ENCODE assay signal across 9 cellular contexts in the genomic region with DNA sequence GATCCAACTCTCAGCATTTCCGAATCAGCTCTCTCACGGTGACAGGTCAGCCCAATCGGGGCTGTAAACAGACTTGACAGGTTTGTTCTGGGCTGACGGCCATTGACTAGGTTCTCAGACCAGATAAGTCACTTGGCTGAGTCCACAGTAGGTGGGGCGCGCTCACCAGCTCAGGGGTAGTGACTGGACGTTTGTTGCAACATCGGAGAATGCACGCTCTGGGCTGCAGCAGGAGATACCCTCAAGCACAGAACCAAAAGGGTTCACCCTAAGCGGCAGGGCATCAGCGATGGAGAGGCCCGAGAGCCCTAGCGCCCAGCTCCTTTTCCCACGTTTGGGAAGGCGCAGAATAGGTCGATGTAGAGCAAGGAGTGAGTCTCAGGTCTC. TPM values are rescaled to one million over a fixed set of nuclear protein-coding genes. Genes with fewer than 3 reads are reported as not detected.
DNase-seq lines count a peak whose midpoint lies in the region; ATAC-seq, FAIRE-seq and TF ChIP-seq lines count a peak whose summit lies in the region.
"Had no signal": no experiment of that assay in that cellular context is flagged by ENCODE, and none has a peak within 500 bp of the region (broad histone marks: within the 10 kb centered on the region; RNA-seq: fewer than 3 reads in every experiment).

No MANE protein-coding gene starts in this region.

- H3K4me1 ChIP-seq in BLaER1, result peaks cover 22% of the 10 kb centered on the region

- H3K36me3 ChIP-seq in BLaER1, result no peaks in the 10 kb centered on the region

- H3K4me3 ChIP-seq in BLaER1, result peak overlapping the region; percentile 90
- peak overlapping the region; percentile 68 for H3K4me3 ChIP-seq in fibroblast of the aortic adventitia (ENCODE audit: low read depth, low read length)

- peaks cover 29% of the 10 kb centered on the region for H4K20me1 ChIP-seq in BLaER1

- no peaks in the 10 kb centered on the region for H3K27me3 ChIP-seq in BLaER1

- peaks cover 26% of the 10 kb centered on the region for H3K4me1 Mint-ChIP-seq in activated B cell treated with CpG ODN at 0.5 μM for 24 hours
- H3K4me1 Mint-ChIP-seq in nephron, result peaks cover 8% of the 10 kb centered on the region

- H3K9ac ChIP-seq in BLaER1, result peak overlapping the region; percentile 99

- CTCF ChIA-PET in activated B cell treated with CpG ODN at 0.5 μM for 24 hours (lab: Charles Lee), result interaction anchor here (1.0 to 7.3 kb wide), 15 partner anchors 12 to 949 kb away, joined by 3 to 112 read pairs (median 6); a partner anchor contains a TSS

- H3K9me3 ChIP-seq in BLaER1, result peaks cover under 1% of the 10 kb centered on the region; the same call in 1 of the 2 replicates

- H3K9me3 Mint-ChIP-seq in activated B cell treated with CpG ODN at 0.5 μM for 24 hours (no peaks in the 10 kb centered on the region), nephron (no peaks in the 10 kb centered on the region)

- peak overlapping the region; percentile 98 for H3K27ac Mint-ChIP-seq in activated B cell treated with CpG ODN at 0.5 μM for 24 hours
- peak overlapping the region; percentile 94 to 96 (median 95) for H3K27ac Mint-ChIP-seq in nephron

- peaks cover 34% of the 10 kb centered on the region for H3K36me3 Mint-ChIP-seq in activated B cell treated with CpG ODN at 0.5 μM for 24 hours (ENCODE audit: low read depth)
- peaks cover 6% of the 10 kb centered on the region for H3K36me3 Mint-ChIP-seq in nephron (ENCODE audit: low read depth)

- intact Hi-C loops in activated B cell treated with CpG ODN at 0.5 μM for 24 hours (cut with micrococcal nuclease), result loop anchor here (2.0 to 5.0 kb wide), 4 partner anchors 453 to 1021 kb away; a partner anchor contains a TSS

- DNase-seq in GM19239 (ENCODE audit: insufficient read length, low spot score), result peak; percentile 14
- DNase-seq in activated B cell treated with CpG ODN at 0.5 μM for 24 hours, result no peak
- DNase-seq in fibroblast of the aortic adventitia (ENCODE audit: low read depth), result peak; percentile 90
- DNase-seq in NCI-H146 treated with DMSO at 0.1 percent for 48 hours (lab: John Stamatoyannopoulos, UW; ENCODE audit: unreplicated experiment), result no peak
- no peak for DNase-seq in occipital lobe (lab: John Stamatoyannopoulos, UW)

- ATAC-seq in HG03565 (IDR thresholded peaks at IDR 0.05; ENCODE audit: unreplicated experiment), result peak; percentile 8
- peak; percentile 9 for ATAC-seq in activated B cell treated with CpG ODN at 0.5 μM for 24 hours (ENCODE audit: low read depth)

- FAIRE-seq in GM19239 (lab: Jason Lieb, UNC), result peak; percentile 85

- TF ChIP-seq CTCF in activated B cell treated with CpG ODN at 0.5 μM for 24 hours (IDR thresholded peaks at IDR 0.05) (no peak), fibroblast of the aortic adventitia (IDR thresholded peaks at IDR 0.05; ENCODE audit: insufficient read depth, low read length) (no peak), nephron (IDR thresholded peaks at IDR 0.05; ENCODE audit: unreplicated experiment in 3 of 3) (no peak)

- H3K4me3 Mint-ChIP-seq in activated B cell treated with CpG ODN at 0.5 μM for 24 hours (peak overlapping the region; percentile 97), nephron (peak overlapping the region; percentile 96 to 99 (median 97))

- H3K27me3 Mint-ChIP-seq in activated B cell treated with CpG ODN at 0.5 μM for 24 hours (no peaks in the 10 kb centered on the region), nephron (ENCODE audit: low read depth) (no peaks in the 10 kb centered on the region)

- H3K4me2 ChIP-seq in BLaER1, result peak overlapping the region; percentile 95

- POLR2A ChIA-PET in activated B cell treated with CpG ODN at 0.5 μM for 24 hours (lab: Charles Lee), result interaction anchor here (0.6 to 8.5 kb wide), 43 partner anchors 10 to 1041 kb away, joined by 3 to 257 read pairs (median 6); a partner anchor contains a TSS

- H3K27ac ChIP-seq in BLaER1, result peak overlapping the region; percentile 97
- H3K27ac ChIP-seq: SK-N-MC had no signal

RNA-seq across cellular contexts. Expression of a gene that starts 1.8 kb away (rescaled TPM):
- total RNA-seq in activated B cell treated with CpG ODN at 0.5 μM for 24 hours, result 2.4 and 2.6 TPM in 2 replicates
- 0.99 and 2.0 TPM in 2 replicates for total RNA-seq in fibroblast of the aortic adventitia (ENCODE audit: low replicate concordance)
- total RNA-seq in occipital lobe, result 0.62 TPM

RNA-seq across cellular contexts. Expression of a gene that starts 1.9 kb away (rescaled TPM):
- total RNA-seq in activated B cell treated with CpG ODN at 0.5 μM for 24 hours (172 and 227 TPM in 2 replicates), fibroblast of the aortic adventitia (ENCODE audit: low replicate concordance) (132 and 316 TPM in 2 replicates), occipital lobe (266 TPM)

RNA-seq across cellular contexts. Expression of a gene that starts 43.5 kb away (rescaled TPM):
- total RNA-seq in activated B cell treated with CpG ODN at 0.5 μM for 24 hours (34.7 and 42.6 TPM in 2 replicates), fibroblast of the aortic adventitia (ENCODE audit: low replicate concordance) (45.2 and 51.8 TPM in 2 replicates), occipital lobe (85.3 TPM)

Comparison
In these comparisons a context has a peak if more than half of its experiments do, and no peak if none do; other contexts are left out.
1. DNase-seq: peak in GM19239 (single experiment) and fibroblast of the aortic adventitia (single experiment); none in activated B cell treated with CpG ODN at 0.5 μM for 24 hours (single experiment), NCI-H146 treated with DMSO at 0.1 percent for 48 hours (single experiment) and occipital lobe (single experiment).